In genomic region chr15:99556010-99556409, GRCh38 we compare ENCODE assay signal across 2 cellular contexts.
TF ChIP-seq lines count a peak whose summit lies in the region.

No MANE protein-coding gene starts in this region.

TF ChIP-seq in SK-N-SH, 30 proteins besides CTCF, POLR2A, EP300 and RAD21:
- TF ChIP-seq GABPA (IDR thresholded peaks at IDR 0.05; ENCODE audit: low read depth) (no peak), PBX3 (IDR thresholded peaks at IDR 0.05) (no peak), NFIC (IDR thresholded peaks at IDR 0.05; ENCODE audit: borderline replicate concordance) (no peak), RXRA (IDR thresholded peaks at IDR 0.05; ENCODE audit: borderline replicate concordance, low read depth) (no peak), USF2 (IDR thresholded peaks at IDR 0.05; ENCODE audit: borderline replicate concordance, low read depth, low read length) (no peak), SIN3A (IDR thresholded peaks at IDR 0.05; ENCODE audit: borderline replicate concordance, low read depth, low read length) (no peak), SMC3 (IDR thresholded peaks at IDR 0.05; ENCODE audit: low read depth, low read length) (no peak), CHD2 (IDR thresholded peaks at IDR 0.05; ENCODE audit: low read length, partially characterized antibody) (no peak), FOXM1 (IDR thresholded peaks at IDR 0.05; ENCODE audit: low read depth) (no peak), MEF2A (IDR thresholded peaks at IDR 0.05; ENCODE audit: borderline replicate concordance, low read depth) (no peak), IRF3 (IDR thresholded peaks at IDR 0.05; ENCODE audit: low read depth, low read length) (no peak), TAF1 (IDR thresholded peaks at IDR 0.05; ENCODE audit: borderline replicate concordance, low read depth, low read length) (no peak), FOSL2 (IDR thresholded peaks at IDR 0.05; ENCODE audit: borderline replicate concordance, low read depth) (no peak), RCOR1 (IDR thresholded peaks at IDR 0.05; ENCODE audit: low read length) (no peak), EZH2phosphoT487 (IDR thresholded peaks at IDR 0.05; ENCODE audit: borderline replicate concordance, low read depth) (no peak), JUND (IDR thresholded peaks at IDR 0.05) (no peak), NRF1 (IDR thresholded peaks at IDR 0.05; ENCODE audit: low read depth, low read length) (no peak), MXI1 (IDR thresholded peaks at IDR 0.05; ENCODE audit: low read depth, low read length) (no peak)

TF ChIP-seq in SK-N-SH treated with all-trans-retinoic acid at 6 μM for 48 hours, 23 proteins besides CTCF, POLR2A, EP300 and RAD21:
- TF ChIP-seq ARNTL (CRISPR knock-in tag; IDR thresholded peaks at IDR 0.05; ENCODE audit: borderline replicate concordance, low read depth) = no peak
- no peak for TF ChIP-seq ZFP30 (CRISPR knock-in tag; IDR thresholded peaks at IDR 0.05)
- no peak for TF ChIP-seq CSDC2 (CRISPR knock-in tag; IDR thresholded peaks at IDR 0.05)
- no peak for TF ChIP-seq PPARA (CRISPR knock-in tag; IDR thresholded peaks at IDR 0.05; ENCODE audit: borderline replicate concordance)
- no peak for TF ChIP-seq POU6F1 (CRISPR knock-in tag; IDR thresholded peaks at IDR 0.05; ENCODE audit: borderline replicate concordance, low read depth)
- no peak for TF ChIP-seq OSR1 (CRISPR knock-in tag; IDR thresholded peaks at IDR 0.05)
- TF ChIP-seq PATZ1 (CRISPR knock-in tag; IDR thresholded peaks at IDR 0.05; ENCODE audit: borderline replicate concordance) = no peak
- no peak for TF ChIP-seq TCF4 (CRISPR knock-in tag; IDR thresholded peaks at IDR 0.05; ENCODE audit: borderline replicate concordance)
